ENCODE assay signal across 8 cellular contexts in the genomic region with DNA sequence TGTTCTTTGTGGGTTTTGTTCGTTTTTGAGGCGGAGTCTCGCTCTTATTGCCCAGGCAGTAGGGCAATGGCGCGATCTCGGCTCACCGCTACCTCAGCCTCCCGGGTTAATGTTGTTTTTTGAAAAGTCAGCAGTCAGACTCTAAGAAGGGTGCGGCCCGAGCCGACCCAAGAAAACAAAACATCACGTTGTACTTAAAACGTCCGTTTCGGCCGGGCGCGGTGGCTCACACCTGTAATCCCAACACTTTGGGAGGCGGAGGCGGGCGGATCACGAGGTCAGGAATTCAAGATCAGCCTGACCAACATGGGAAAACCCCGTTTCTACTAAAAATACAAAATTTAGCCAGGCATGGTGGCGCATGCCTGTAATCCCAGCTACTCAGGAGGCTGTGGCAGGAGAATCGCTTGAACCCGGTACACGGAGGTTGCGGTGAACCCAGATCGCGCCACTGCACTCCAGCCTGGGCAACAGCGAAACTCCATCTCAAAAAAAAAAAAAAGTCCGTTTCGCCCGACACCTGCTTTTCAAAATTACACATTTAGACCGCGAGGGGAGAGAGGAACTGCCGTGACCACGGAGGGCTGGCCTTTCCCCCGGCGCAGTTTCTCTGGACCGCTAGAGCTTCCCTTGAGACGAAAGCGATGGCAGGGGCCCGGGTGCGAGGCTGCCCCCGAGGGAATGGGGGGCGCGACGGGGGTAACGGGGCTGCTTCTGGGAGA. TPM values are rescaled to one million over a fixed set of nuclear protein-coding genes. Genes with fewer than 3 reads are reported as not detected.
DNase-seq lines count a peak whose midpoint lies in the region; ATAC-seq and TF ChIP-seq lines count a peak whose summit lies in the region.

No MANE protein-coding gene starts in this region.

- intact Hi-C loops in activated B cell treated with CpG ODN at 0.5 μM for 24 hours (cut with micrococcal nuclease) = loop anchor here (1.0 to 10.0 kb wide), 7 partner anchors 35 to 841 kb away; partner anchors contain the start of genes C11orf91, CSTF3, FBXO3 and HIPK3
- intact Hi-C loops in testis (cut with DNase I; ENCODE audit: low total_unique reads) = no loop called here

- peaks cover 39% of the 10 kb centered on the region for H3K4me1 Mint-ChIP-seq in activated B cell treated with CpG ODN at 0.5 μM for 24 hours
- peaks cover 23% of the 10 kb centered on the region for H3K4me1 Mint-ChIP-seq in mesothelial cell of epicardium

- H3K4me3 ChIP-seq in GM12865 (ENCODE audit: low read depth, low read length) = peak overlapping the region; percentile 94
- peak overlapping the region; percentile 84 for H3K4me3 ChIP-seq in GM23248
- H3K4me3 ChIP-seq in testis = peak overlapping the region; percentile 90 to 95

- H3K4me2 ChIP-seq in GM23248 (ENCODE audit: unreplicated experiment) = peak overlapping the region; percentile 78

- H3F3A ChIP-seq in GM23248 (ENCODE audit: insufficient read depth) = peaks cover 52% of the 10 kb centered on the region

- peak; percentile 85 for DNase-seq in GM12865 (ENCODE audit: low read depth)
- DNase-seq in GM23248 = peak; percentile 64
- DNase-seq in Kasumi-1 (lab: John Stamatoyannopoulos, UW) = peak; percentile 17 to 18
- DNase-seq in activated B cell treated with CpG ODN at 0.5 μM for 24 hours = peak; percentile 52
- DNase-seq in effector CD8-positive, alpha-beta T cell (lab: John Stamatoyannopoulos, UW) = peak; percentile 17
- peak in 1 of 2 experiments; percentile 42 for DNase-seq in mesothelial cell of epicardium (ENCODE audit: low spot score in 2 of 2, unreplicated experiment in 2 of 2)
- DNase-seq in testis = peak; percentile 44
- no peak for DNase-seq in hepatic stellate cell (ENCODE audit: low spot score)

- H3K36me3 ChIP-seq in GM23248 (ENCODE audit: low read depth) (peaks cover 13% of the 10 kb centered on the region; the same call in 1 of the 2 replicates), testis (ENCODE audit: low read depth, missing control alignments) (no peaks in the 10 kb centered on the region)

- WGBS in GM23248 (ENCODE audit: low coverage in 1 of 2, low lambda C conversion rate in 2 of 2, missing lambda C conversion rate in 2 of 2), 2 experiments = 2% methylated on average over 43 to 50 of the region's 50 CpGs
- WGBS in testis, 2 donors = 1% methylated on average over 45 to 50 of the region's 50 CpGs

- H3K4me1 ChIP-seq in GM23248 (ENCODE audit: insufficient read depth) = peaks cover 53% of the 10 kb centered on the region
- H3K4me1 ChIP-seq in testis = peaks cover 17% of the 10 kb centered on the region

- H4K20me1 ChIP-seq in GM23248 (ENCODE audit: insufficient read depth) = peaks cover 11% of the 10 kb centered on the region; the same call in 1 of the 2 replicates

- H3K9ac ChIP-seq in GM23248 = peak overlapping the region; percentile 99

- POLR2A ChIA-PET in activated B cell treated with CpG ODN at 0.5 μM for 24 hours (lab: Charles Lee) = interaction anchor here (0.7 to 2.6 kb wide), 6 partner anchors 19 to 617 kb away, joined by 3 to 15 read pairs (median 4); partner anchors contain the start of genes C11orf91 and FBXO3

- H3K9me3 Mint-ChIP-seq in activated B cell treated with CpG ODN at 0.5 μM for 24 hours (no peaks in the 10 kb centered on the region), mesothelial cell of epicardium (no peaks in the 10 kb centered on the region)

- TF ChIP-seq POLR2A in testis (IDR thresholded peaks at IDR 0.05) = no peak

- TF ChIP-seq CTCF in GM12865 (IDR thresholded peaks at IDR 0.05; ENCODE audit: insufficient read depth, low read depth, low read length, missing control alignments) = no peak
- no peak for TF ChIP-seq CTCF in activated B cell treated with CpG ODN at 0.5 μM for 24 hours (IDR thresholded peaks at IDR 0.05)
- TF ChIP-seq CTCF in mesothelial cell of epicardium (IDR thresholded peaks at IDR 0.05; ENCODE audit: unreplicated experiment) = no peak
- TF ChIP-seq CTCF in testis (IDR thresholded peaks at IDR 0.05) = peak in 1 of 3 experiments; percentile 6

- peak; percentile 67 for ATAC-seq in activated B cell treated with CpG ODN at 0.5 μM for 24 hours (ENCODE audit: low read depth)

- H3K4me3 Mint-ChIP-seq in activated B cell treated with CpG ODN at 0.5 μM for 24 hours (peak overlapping the region; percentile 88), mesothelial cell of epicardium (peak overlapping the region; percentile 86)

- CTCF ChIA-PET in activated B cell treated with CpG ODN at 0.5 μM for 24 hours (lab: Charles Lee) = interaction anchor here (1.4 kb wide), 1 partner anchor 193 kb away, joined by 4 read pairs; no protein-coding TSS in a partner anchor

- no peaks in the 10 kb centered on the region for H3K9me3 ChIP-seq in GM23248 (ENCODE audit: low read depth)
- no peaks in the 10 kb centered on the region for H3K9me3 ChIP-seq in testis

- H3K27ac ChIP-seq in GM23248 (peak overlapping the region; percentile 95), testis (peak overlapping the region; percentile 83 to 96)

- H3K36me3 Mint-ChIP-seq in activated B cell treated with CpG ODN at 0.5 μM for 24 hours (ENCODE audit: low read depth) (peaks cover 6% of the 10 kb centered on the region), mesothelial cell of epicardium (peaks cover 4% of the 10 kb centered on the region)

- H3K79me2 ChIP-seq in GM23248 (ENCODE audit: insufficient read depth) = peaks cover 56% of the 10 kb centered on the region

- H3K27ac Mint-ChIP-seq in activated B cell treated with CpG ODN at 0.5 μM for 24 hours (peak overlapping the region; percentile 81), mesothelial cell of epicardium (peak overlapping the region; percentile 93)

- H3K27me3 Mint-ChIP-seq in activated B cell treated with CpG ODN at 0.5 μM for 24 hours (no peaks in the 10 kb centered on the region), mesothelial cell of epicardium (ENCODE audit: low read depth) (no peaks in the 10 kb centered on the region)

- in situ Hi-C loops in GM23248 (cut with MboI) = no loop called here

- no peaks in the 10 kb centered on the region for H3K27me3 ChIP-seq in GM23248 (replicated peaks; ENCODE audit: insufficient read depth)
- no peaks in the 10 kb centered on the region for H3K27me3 ChIP-seq in testis

- H3K9me2 ChIP-seq in GM23248 (ENCODE audit: insufficient read depth) = no peaks in the 10 kb centered on the region

- H2AFZ ChIP-seq in GM23248 = no peak overlapping the region

RNA-seq across cellular contexts. Expression of gene CD59, which starts 0.6 kb away (rescaled TPM):
- total RNA-seq in GM23248 (2014; rRNA removed; shearing (Covaris generic)) = 1,166 and 1,314 TPM in 2 replicates
- polyA plus RNA-seq in GM23248 (2016; fragmentation: Nextera tagmentation; extraction: Ambion mirVana) (2,015 and 2,061 TPM in 2 replicates), testis (ENCODE audit: insufficient read depth, low read depth, low replicate concordance) (343 TPM)
- total RNA-seq in activated B cell treated with CpG ODN at 0.5 μM for 24 hours (92.9 and 94.1 TPM in 2 replicates), mesothelial cell of epicardium (162 to 176 TPM (median 171 TPM) in 3 replicates), testis (100 to 1,000 TPM; 157 to 230 TPM)

RNA-seq across cellular contexts. Expression of gene C11orf91, which starts 35.0 kb away (rescaled TPM):
- total RNA-seq in GM23248 (2014; rRNA removed; shearing (Covaris generic)) = not detected in 2 replicates
- not detected in 2 replicates for polyA plus RNA-seq in GM23248 (2016; fragmentation: Nextera tagmentation; extraction: Ambion mirVana)
- 0.49 TPM in 1 of 2 replicates, not detected in the other for total RNA-seq in activated B cell treated with CpG ODN at 0.5 μM for 24 hours
- total RNA-seq in mesothelial cell of epicardium = 0.57 to 0.65 TPM in 2 of 3 replicates, not detected in the other
- under 1 TPM in 1 of 2 donors, not detected in 1; 0.81 TPM for total RNA-seq in testis
- 12.8 TPM for polyA plus RNA-seq in testis (ENCODE audit: insufficient read depth, low read depth, low replicate concordance)

RNA-seq across cellular contexts. Expression of gene FBXO3, which starts 38.7 kb away (rescaled TPM):
- total RNA-seq in GM23248 (2014; rRNA removed; shearing (Covaris generic)) = 44.6 and 72.2 TPM in 2 replicates
- polyA plus RNA-seq in GM23248 (2016; fragmentation: Nextera tagmentation; extraction: Ambion mirVana) (37.8 and 38.7 TPM in 2 replicates), testis (ENCODE audit: insufficient read depth, low read depth, low replicate concordance) (44.8 TPM)
- total RNA-seq in activated B cell treated with CpG ODN at 0.5 μM for 24 hours (22.3 and 23.5 TPM in 2 replicates), mesothelial cell of epicardium (28.7 to 29.3 TPM (median 28.9 TPM) in 3 replicates), testis (10 to 100 TPM; 27.2 to 39.3 TPM)
